In genomic region chr11:35593143-35593542, GRCh38 we compare ENCODE assay signal across 11 cellular contexts. TPM values are rescaled to one million over a fixed set of nuclear protein-coding genes. Genes with fewer than 3 reads are reported as not detected.
A peak's percentile ranks its signal among the peaks of the same experiment; 100 is the strongest.
DNase-seq lines count a peak whose midpoint lies in the region; ATAC-seq and TF ChIP-seq lines count a peak whose summit lies in the region.
"Had no signal": no experiment of that assay in that cellular context is flagged by ENCODE, and none has a peak within 500 bp of the region (broad histone marks: within the 10 kb centered on the region; RNA-seq: fewer than 3 reads in every experiment).

No MANE protein-coding gene starts in this region.

- peak; percentile 80 to 83 for DNase-seq in SJSA1 (ENCODE audit: low read depth in 1 of 2, low spot score in 2 of 2)
- DNase-seq in fibroblast of peridontal ligament (ENCODE audit: extremely low read depth), result peak; percentile 97
- DNase-seq in upper lobe of left lung, result peak in 1 of 2 donors; percentile 61
- no peak for DNase-seq in NCI-H345 (lab: John Stamatoyannopoulos, UW)
- DNase-seq in A673 (ENCODE audit: low spot score), result no peak
- DNase-seq: KG1; NCI-H524 treated with DMSO at 0.1 percent for 48 hours; stimulated activated CD4-positive, alpha-beta T cell treated with anti-CD3 and anti-CD28 coated beads, Interleukin-4, amount 100 ng/mL, for 1 hour had no signal

- no peak for TF ChIP-seq POLR2A in upper lobe of left lung (IDR thresholded peaks at IDR 0.05)

- no peak for TF ChIP-seq EP300 in upper lobe of left lung (IDR thresholded peaks at IDR 0.05)

- no peak overlapping the region for H3K27ac ChIP-seq in HEK293 (ENCODE audit: extremely low read depth, low read depth, low read length)
- peak overlapping the region; percentile 45; the same call in 1 of the 2 replicates for H3K27ac ChIP-seq in SJSA1
- H3K27ac ChIP-seq in upper lobe of left lung, result no peak overlapping the region
- no peak overlapping the region for H3K27ac ChIP-seq in A673 (ENCODE audit: low read depth, low read length, poor library complexity, severe bottlenecking)
- H3K27ac ChIP-seq: suprapubic skin had no signal

- no peaks in the 10 kb centered on the region for H3K36me3 ChIP-seq in HEK293 (ENCODE audit: control insufficient read depth in 2 of 2, insufficient read depth in 1 of 2, low read length in 2 of 2)
- no peaks in the 10 kb centered on the region for H3K36me3 ChIP-seq in SJSA1
- no peaks in the 10 kb centered on the region for H3K36me3 ChIP-seq in upper lobe of left lung
- H3K36me3 ChIP-seq in A673 (ENCODE audit: insufficient read depth, low read length, poor library complexity, severe bottlenecking), result no peaks in the 10 kb centered on the region
- H3K36me3 ChIP-seq: suprapubic skin had no signal

- intact Hi-C loops in A673 (cut with micrococcal nuclease; ENCODE audit: unreplicated experiment), result no loop called here

- no peaks in the 10 kb centered on the region for H3K27me3 ChIP-seq in SJSA1 (replicated peaks)
- H3K27me3 ChIP-seq in upper lobe of left lung, result no peaks in the 10 kb centered on the region
- H3K27me3 ChIP-seq in A673 (replicated peaks; ENCODE audit: insufficient read depth, low read depth, low read length, poor library complexity), result peaks cover 5% of the 10 kb centered on the region
- H3K27me3 ChIP-seq: suprapubic skin had no signal

- H3K4me3 ChIP-seq in HEK293 (ENCODE audit: low read depth, low read length) (no peak overlapping the region), SJSA1 (no peak overlapping the region), upper lobe of left lung (no peak overlapping the region), A673 (ENCODE audit: low read depth, low read length, poor library complexity, severe bottlenecking) (no peak overlapping the region)
- H3K4me3 ChIP-seq: suprapubic skin had no signal

- CTCF ChIA-PET in HEK293 (lab: Yijun Ruan, JAX), result interaction anchor here (0.6 to 0.9 kb wide), 2 partner anchors 10 to 22 kb away, joined by 3 to 4 read pairs; no protein-coding TSS in a partner anchor
- CTCF ChIA-PET in A673 (lab: Charles Lee), result no interaction called here

- ATAC-seq in upper lobe of left lung (ENCODE audit: low FRiP score in 2 of 2), result peak; percentile 61 to 67
- no peak for ATAC-seq in GM18870 (IDR thresholded peaks at IDR 0.05; ENCODE audit: unreplicated experiment)

- no peaks in the 10 kb centered on the region for H3K9me3 ChIP-seq in HEK293 (ENCODE audit: control insufficient read depth, insufficient read depth, low read depth, low read length)
- no peaks in the 10 kb centered on the region; the same call in 1 of the 2 replicates for H3K9me3 ChIP-seq in SJSA1 (replicated peaks)
- H3K9me3 ChIP-seq in upper lobe of left lung, result no peaks in the 10 kb centered on the region
- no peaks in the 10 kb centered on the region for H3K9me3 ChIP-seq in A673 (ENCODE audit: low read depth, low read length, poor library complexity, severe bottlenecking)
- H3K9me3 ChIP-seq: suprapubic skin had no signal

- no TSS peak for BruUV-seq in A673 (replicated peaks; lab: Mats Ljungman, UMichigan)

- POLR2A ChIA-PET in HEK293 (lab: Yijun Ruan, JAX), result interaction anchor here (1.0 kb wide), 1 partner anchor 9 kb away, joined by 3 read pairs; no protein-coding TSS in a partner anchor
- POLR2A ChIA-PET in A673 (lab: Charles Lee; ENCODE audit: low non-redundant PET), result no interaction called here

- no peak for TF ChIP-seq CTCF in HEK293 (tag by site-specific recombination; IDR thresholded peaks at IDR 0.05)
- no peak for TF ChIP-seq CTCF in upper lobe of left lung (IDR thresholded peaks at IDR 0.05)
- no peak for TF ChIP-seq CTCF in A673 (conservative IDR thresholded peaks at IDR 0.05; ENCODE audit: low read depth, low read length)

- no peaks in the 10 kb centered on the region for H3K4me1 ChIP-seq in HEK293 (ENCODE audit: control insufficient read depth, insufficient read depth, low read length)
- H3K4me1 ChIP-seq in SJSA1 (replicated peaks), result peaks cover 67% of the 10 kb centered on the region
- peaks cover 0 to 6% (median 0%) of the 10 kb centered on the region in 4 donors for H3K4me1 ChIP-seq in upper lobe of left lung
- no peaks in the 10 kb centered on the region for H3K4me1 ChIP-seq in A673 (ENCODE audit: insufficient read depth, low read length, poor library complexity, severe bottlenecking)

TF ChIP-seq in HEK293, 187 proteins besides CTCF, POLR2A, EP300 and RAD21:
- peak; percentile 57 for TF ChIP-seq FEZF1 (tag by site-specific recombination; IDR thresholded peaks at IDR 0.05)
- TF ChIP-seq, protein P1, sequence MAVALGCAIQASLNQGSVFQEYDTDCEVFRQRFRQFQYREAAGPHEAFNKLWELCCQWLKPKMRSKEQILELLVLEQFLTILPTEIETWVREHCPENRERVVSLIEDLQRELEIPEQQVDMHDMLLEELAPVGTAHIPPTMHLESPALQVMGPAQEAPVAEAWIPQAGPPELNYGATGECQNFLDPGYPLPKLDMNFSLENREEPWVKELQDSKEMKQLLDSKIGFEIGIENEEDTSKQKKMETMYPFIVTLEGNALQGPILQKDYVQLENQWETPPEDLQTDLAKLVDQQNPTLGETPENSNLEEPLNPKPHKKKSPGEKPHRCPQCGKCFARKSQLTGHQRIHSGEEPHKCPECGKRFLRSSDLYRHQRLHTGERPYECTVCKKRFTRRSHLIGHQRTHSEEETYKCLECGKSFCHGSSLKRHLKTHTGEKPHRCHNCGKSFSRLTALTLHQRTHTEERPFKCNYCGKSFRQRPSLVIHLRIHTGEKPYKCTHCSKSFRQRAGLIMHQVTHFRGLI (tag by site-specific recombination; IDR thresholded peaks at IDR 0.05), result peak; percentile 87
- TF ChIP-seq ZBTB21 (tag by site-specific recombination; IDR thresholded peaks at IDR 0.05), result no peak

RNA-seq across cellular contexts. Expression of gene FJX1, which starts 25.1 kb away (rescaled TPM):
- 26.2 and 31.7 TPM in 2 replicates for total RNA-seq in SJSA1 (2014; rRNA removed; shearing (Covaris generic))
- 1 to 10 TPM; 2.5 to 9.2 (median 6.1) TPM for total RNA-seq in upper lobe of left lung
- total RNA-seq in A673 (2021), result 40.4 and 50.1 TPM in 2 replicates

Comparison
In these comparisons a context has a peak if more than half of its experiments do, and no peak if none do; other contexts are left out.
1. DNase-seq: peak in SJSA1 (2 of 2) and fibroblast of peridontal ligament (single experiment); none in NCI-H345 (single experiment) and A673 (single experiment).